Comparison of ENCODE assay signal across 26 cellular contexts in the genomic region with DNA sequence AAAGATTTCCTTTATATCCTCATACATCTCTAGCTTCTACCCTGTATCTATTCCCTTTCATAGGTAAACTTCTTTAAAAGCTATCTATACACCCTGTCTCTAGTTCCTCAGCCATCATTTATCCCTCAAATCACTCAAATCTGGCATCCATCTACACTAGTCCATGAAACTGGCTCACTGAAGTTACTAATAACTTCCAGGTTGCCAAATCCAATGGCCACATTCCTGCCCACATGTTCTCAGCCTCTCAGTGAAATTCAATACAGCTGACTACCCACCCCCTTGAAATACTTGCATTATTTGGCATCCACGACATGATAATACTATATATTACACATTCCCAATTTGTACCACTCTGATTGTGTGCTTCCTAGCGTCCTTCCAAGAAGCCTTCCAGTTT.
DNase-seq lines count a peak whose midpoint lies in the region; ATAC-seq, FAIRE-seq and TF ChIP-seq lines count a peak whose summit lies in the region.
"Had no signal": no experiment of that assay in that cellular context is flagged by ENCODE, and none has a peak within 500 bp of the region (broad histone marks: within the 10 kb centered on the region; RNA-seq: fewer than 3 reads in every experiment).

No MANE protein-coding gene starts in this region.

- no peak overlapping the region for H3K9ac ChIP-seq in Loucy (ENCODE audit: low read depth, low read length, poor library complexity, severe bottlenecking)

- H3K9me3 ChIP-seq in Loucy (ENCODE audit: insufficient read depth, low read depth, low read length): no peaks in the 10 kb centered on the region
- H3K9me3 ChIP-seq: ascending aorta, esophagus squamous epithelium, left ventricle myocardium inferior, stomach, upper lobe of right lung had no signal

- peaks cover 100% of the 10 kb centered on the region for H3K79me2 ChIP-seq in Loucy (ENCODE audit: insufficient read depth, low read length)

- H3K4me3 ChIP-seq in Loucy (ENCODE audit: low read length, poor library complexity, severe bottlenecking) (no peak overlapping the region), cardiac fibroblast (replicated peaks in 1 of 2; ENCODE audit: low read depth in 2 of 2, low read length in 2 of 2) (no peak overlapping the region)
- H3K4me3 ChIP-seq: ascending aorta, esophagus squamous epithelium, left ventricle myocardium inferior, skin epidermis, stomach, upper lobe of right lung had no signal

- no peak for FAIRE-seq in urothelium cell line (lab: Jason Lieb, UNC)

- no peaks in the 10 kb centered on the region for H3K36me3 ChIP-seq in Loucy (ENCODE audit: insufficient read depth, low read length)
- H3K36me3 ChIP-seq: ascending aorta, esophagus squamous epithelium, left ventricle myocardium inferior, stomach, upper lobe of right lung had no signal

- DNase-seq in EH (ENCODE audit: low read depth): peak; percentile 36
- DNase-seq in cardiac fibroblast (ENCODE audit: low read depth in 2 of 2): peak; percentile 28 to 34
- DNase-seq in nephron progenitor cell: no peak
- no peak for DNase-seq in urothelium cell line (ENCODE audit: low spot score)
- DNase-seq: activated CD4-positive, alpha-beta memory T cell treated with anti-CD3 and anti-CD28 coated beads for 36 hours; activated CD4-positive, CD25-positive, alpha-beta regulatory T cell; effector memory CD4-positive, alpha-beta T cell; esophagus squamous epithelium; head of caudate nucleus; left ventricle myocardium inferior; midbrain; NCI-H1105; NCI-H2081; NCI-H446 treated with DMSO at 0.1 percent for 48 hours; stimulated activated CD4-positive, alpha-beta T cell treated with anti-CD3 and anti-CD28 coated beads, Interleukin-2, amount 100 ng/mL, for 48 hours; stomach; upper lobe of right lung had no signal

- peaks cover 2% of the 10 kb centered on the region for H3K27me3 Mint-ChIP-seq in nephron progenitor cell (ENCODE audit: low read depth, poor library complexity)
- H3K27me3 Mint-ChIP-seq: activated CD4-positive, alpha-beta memory T cell treated with anti-CD3 and anti-CD28 coated beads for 36 hours; progenitor cell of endocrine pancreas had no signal

- no peaks in the 10 kb centered on the region for H3K9me2 ChIP-seq in Loucy (replicated peaks; ENCODE audit: low read depth, low read length)

- ATAC-seq in GM21390 (IDR thresholded peaks at IDR 0.05; ENCODE audit: unreplicated experiment): no peak
- ATAC-seq in HG02840 (IDR thresholded peaks at IDR 0.05; ENCODE audit: low FRiP score, unreplicated experiment): no peak
- no peak for ATAC-seq in GM18519 (IDR thresholded peaks at IDR 0.05; ENCODE audit: low FRiP score, unreplicated experiment)
- ATAC-seq: Panc1 had no signal

- H3K4me2 ChIP-seq in Loucy (ENCODE audit: low read depth, low read length, poor library complexity, severe bottlenecking): peak overlapping the region; percentile 94

- H3K27me3 ChIP-seq in Loucy (ENCODE audit: insufficient read depth, low read length, poor library complexity, severe bottlenecking): no peaks in the 10 kb centered on the region
- H3K27me3 ChIP-seq: ascending aorta, esophagus squamous epithelium, stomach, upper lobe of right lung had no signal

- H3K4me1 ChIP-seq in Loucy (ENCODE audit: insufficient read depth, low read length, poor library complexity, severe bottlenecking): peaks cover 62% of the 10 kb centered on the region

- H3K27ac Mint-ChIP-seq in nephron progenitor cell: peak overlapping the region; percentile 13
- H3K27ac Mint-ChIP-seq: activated CD4-positive, alpha-beta memory T cell treated with anti-CD3 and anti-CD28 coated beads for 36 hours; T-helper 2 cell treated with Interferon-gamma antibody and Interleukin-4, amounts not matched to agents 5 μg/mL and 100 μg/mL, for 36 hours had no signal

- no peak overlapping the region for H2AFZ ChIP-seq in Loucy (ENCODE audit: low read length)

- no peaks in the 10 kb centered on the region for H3F3A ChIP-seq in Loucy (ENCODE audit: low read depth)

- no peaks in the 10 kb centered on the region for H3K9me3 Mint-ChIP-seq in nephron progenitor cell
- H3K9me3 Mint-ChIP-seq: activated CD4-positive, alpha-beta memory T cell treated with anti-CD3 and anti-CD28 coated beads for 36 hours; T-helper 2 cell treated with Interferon-gamma antibody and Interleukin-4, amounts not matched to agents 5 μg/mL and 100 μg/mL, for 36 hours had no signal

- no peaks in the 10 kb centered on the region for H3K36me3 Mint-ChIP-seq in nephron progenitor cell (ENCODE audit: low read depth)
- H3K36me3 Mint-ChIP-seq: activated CD4-positive, alpha-beta memory T cell treated with anti-CD3 and anti-CD28 coated beads for 36 hours had no signal

- H3K4me1 Mint-ChIP-seq in nephron progenitor cell: peaks cover 24% of the 10 kb centered on the region

- TF ChIP-seq CTCF in Loucy (conservative IDR thresholded peaks at IDR 0.05; ENCODE audit: low read length) (no peak), cardiac fibroblast (IDR thresholded peaks at IDR 0.05; ENCODE audit: low read depth, low read length) (no peak), nephron progenitor cell (IDR thresholded peaks at IDR 0.05) (no peak)

- no peak overlapping the region for H3K4me3 Mint-ChIP-seq in nephron progenitor cell
- H3K4me3 Mint-ChIP-seq: activated CD4-positive, alpha-beta memory T cell treated with anti-CD3 and anti-CD28 coated beads for 36 hours; T-helper 2 cell treated with Interferon-gamma antibody and Interleukin-4, amounts not matched to agents 5 μg/mL and 100 μg/mL, for 36 hours had no signal

- H4K20me1 ChIP-seq in Loucy (ENCODE audit: insufficient read depth, low read length, poor library complexity, severe bottlenecking): peaks cover 82% of the 10 kb centered on the region

Comparison
In these comparisons a context has a peak if more than half of its experiments do, and no peak if none do; other contexts are left out.
1. DNase-seq: peak in EH (single experiment) and cardiac fibroblast (2 of 2); none in nephron progenitor cell (single experiment) and urothelium cell line (single experiment).